ENCODE assay signal across 18 cellular contexts in the genomic region with DNA sequence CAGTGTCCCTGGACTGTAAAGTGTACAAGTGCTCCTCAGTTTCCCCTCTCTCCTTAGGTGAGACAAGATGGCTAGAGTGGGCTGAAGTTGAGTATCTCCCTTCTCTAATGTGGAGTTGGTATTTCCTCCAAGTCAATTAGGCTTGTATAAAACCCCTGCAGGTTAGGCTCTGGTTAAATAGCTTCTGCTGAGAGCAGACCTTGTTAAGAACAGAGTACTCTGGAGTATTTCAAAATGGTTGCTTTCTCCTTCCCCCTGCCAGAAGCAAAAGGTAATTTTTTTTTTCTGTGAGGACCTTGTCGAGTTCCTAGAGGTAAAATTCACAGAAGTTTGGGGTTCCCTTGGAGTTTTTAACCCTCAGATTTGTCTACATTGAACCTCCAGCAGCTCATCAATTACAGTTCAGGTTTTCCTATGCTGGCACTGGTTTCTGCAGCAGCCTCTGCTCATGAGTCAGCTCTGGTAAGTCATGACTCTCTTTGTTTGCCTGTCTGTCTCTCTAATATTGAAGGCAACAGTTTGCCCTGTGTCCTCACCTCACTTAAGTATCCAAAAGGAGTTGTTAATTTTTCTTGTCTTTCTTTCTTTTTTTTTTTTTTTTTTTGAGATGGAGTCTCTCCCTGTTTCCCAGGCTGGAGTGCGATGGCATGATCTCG. TPM values are rescaled to one million over a fixed set of nuclear protein-coding genes. Genes with fewer than 3 reads are reported as not detected.
DNase-seq lines count a peak whose midpoint lies in the region; ATAC-seq, FAIRE-seq and TF ChIP-seq lines count a peak whose summit lies in the region.
"Had no signal": no experiment of that assay in that cellular context is flagged by ENCODE, and none has a peak within 500 bp of the region (broad histone marks: within the 10 kb centered on the region; RNA-seq: fewer than 3 reads in every experiment).

No MANE protein-coding gene starts in this region.

- H3K27ac ChIP-seq in right atrium auricular region = no peak overlapping the region
- H3K27ac ChIP-seq: KMS-11 had no signal

- no peaks in the 10 kb centered on the region for H3K4me1 ChIP-seq in right atrium auricular region
- H3K4me1 ChIP-seq: HAP-1 had no signal

- H3K4me3 ChIP-seq in fibroblast of mammary gland (ENCODE audit: control insufficient read depth, low read depth, low read length) = no peak overlapping the region
- H3K4me3 ChIP-seq in right atrium auricular region = no peak overlapping the region
- H3K4me3 ChIP-seq: HAP-1, mucosa of descending colon had no signal

- H3K9me3 ChIP-seq in right atrium auricular region = peaks cover 0 to 9% of the 10 kb centered on the region in 2 donors
- H3K9me3 ChIP-seq: HAP-1 had no signal

- no peaks in the 10 kb centered on the region for H3K36me3 ChIP-seq in right atrium auricular region
- H3K36me3 ChIP-seq: HAP-1 had no signal

- H3K27me3 ChIP-seq in right atrium auricular region = no peaks in the 10 kb centered on the region

- FAIRE-seq in H54 (lab: Jason Lieb, UNC) = peak; percentile 86

- ATAC-seq in SK-N-SH treated with all-trans-retinoic acid at 6 μM for 48 hours = peak; percentile 91
- no peak for ATAC-seq in GM19328 (IDR thresholded peaks at IDR 0.05; ENCODE audit: unreplicated experiment)
- ATAC-seq: mucosa of descending colon had no signal

- TF ChIP-seq CTCF in fibroblast of mammary gland (conservative IDR thresholded peaks at IDR 0.05; ENCODE audit: control insufficient read depth, insufficient read depth, low read depth, low read length) = no peak
- no peak for TF ChIP-seq CTCF in right atrium auricular region (IDR thresholded peaks at IDR 0.05)

- TF ChIP-seq POLR2A in H54 (IDR thresholded peaks at IDR 0.05; ENCODE audit: low read depth, low read length) = no peak

- DNase-seq in H54 (ENCODE audit: insufficient read length, low spot score) (peak; percentile 7), fibroblast of mammary gland (ENCODE audit: low read depth) (peak; percentile 62), renal cortical epithelial cell (ENCODE audit: low read depth) (peak; percentile 58), ecto neural progenitor cell (ENCODE audit: low spot score) (no peak), right atrium auricular region (ENCODE audit: low spot score) (no peak)
- no peak for DNase-seq in stimulated activated CD4-positive, alpha-beta T cell treated with anti-CD3 and anti-CD28 coated beads, Interleukin-4, amount 100 ng/mL, for 4 hours
- DNase-seq: activated gamma-delta T cell treated with Interleukin-2 at 50 U/mL for 16 hours; CD4-positive, CD25-positive, alpha-beta regulatory T cell; DMS79; head of caudate nucleus; islet precursor cell; mucosa of descending colon; NCI-H1694; NCI-H510A treated with DMSO at 0.1 percent for 48 hours had no signal

TF ChIP-seq in SK-N-SH treated with all-trans-retinoic acid at 6 μM for 48 hours, 23 proteins besides CTCF, POLR2A, EP300 and RAD21:
- TF ChIP-seq BACH2 (CRISPR knock-in tag; IDR thresholded peaks at IDR 0.05; ENCODE audit: borderline replicate concordance) (no peak), ARNTL (CRISPR knock-in tag; IDR thresholded peaks at IDR 0.05; ENCODE audit: borderline replicate concordance, low read depth) (no peak), ZNF70 (CRISPR knock-in tag; IDR thresholded peaks at IDR 0.05) (no peak), TCF4 (CRISPR knock-in tag; IDR thresholded peaks at IDR 0.05; ENCODE audit: borderline replicate concordance) (no peak), RARB (CRISPR knock-in tag; IDR thresholded peaks at IDR 0.05) (no peak), PPARA (CRISPR knock-in tag; IDR thresholded peaks at IDR 0.05; ENCODE audit: borderline replicate concordance) (no peak), ZNF565 (CRISPR knock-in tag; conservative IDR thresholded peaks at IDR 0.05; ENCODE audit: low read depth) (no peak), ZC3H10 (CRISPR knock-in tag; IDR thresholded peaks at IDR 0.05) (no peak), ESRRG (CRISPR knock-in tag; IDR thresholded peaks at IDR 0.05) (no peak), TOX (CRISPR knock-in tag; IDR thresholded peaks at IDR 0.05; ENCODE audit: borderline replicate concordance) (no peak), CSDC2 (CRISPR knock-in tag; IDR thresholded peaks at IDR 0.05) (no peak), OSR1 (CRISPR knock-in tag; IDR thresholded peaks at IDR 0.05) (no peak), SNAI2 (CRISPR knock-in tag; IDR thresholded peaks at IDR 0.05) (no peak)
- TF ChIP-seq, protein P1, sequence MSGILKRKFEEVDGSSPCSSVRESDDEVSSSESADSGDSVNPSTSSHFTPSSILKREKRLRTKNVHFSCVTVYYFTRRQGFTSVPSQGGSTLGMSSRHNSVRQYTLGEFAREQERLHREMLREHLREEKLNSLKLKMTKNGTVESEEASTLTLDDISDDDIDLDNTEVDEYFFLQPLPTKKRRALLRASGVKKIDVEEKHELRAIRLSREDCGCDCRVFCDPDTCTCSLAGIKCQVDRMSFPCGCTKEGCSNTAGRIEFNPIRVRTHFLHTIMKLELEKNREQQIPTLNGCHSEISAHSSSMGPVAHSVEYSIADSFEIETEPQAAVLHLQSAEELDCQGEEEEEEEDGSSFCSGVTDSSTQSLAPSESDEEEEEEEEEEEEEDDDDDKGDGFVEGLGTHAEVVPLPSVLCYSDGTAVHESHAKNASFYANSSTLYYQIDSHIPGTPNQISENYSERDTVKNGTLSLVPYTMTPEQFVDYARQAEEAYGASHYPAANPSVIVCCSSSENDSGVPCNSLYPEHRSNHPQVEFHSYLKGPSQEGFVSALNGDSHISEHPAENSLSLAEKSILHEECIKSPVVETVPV (CRISPR knock-in tag; IDR thresholded peaks at IDR 0.05) = no peak
- TF ChIP-seq, protein P2, sequence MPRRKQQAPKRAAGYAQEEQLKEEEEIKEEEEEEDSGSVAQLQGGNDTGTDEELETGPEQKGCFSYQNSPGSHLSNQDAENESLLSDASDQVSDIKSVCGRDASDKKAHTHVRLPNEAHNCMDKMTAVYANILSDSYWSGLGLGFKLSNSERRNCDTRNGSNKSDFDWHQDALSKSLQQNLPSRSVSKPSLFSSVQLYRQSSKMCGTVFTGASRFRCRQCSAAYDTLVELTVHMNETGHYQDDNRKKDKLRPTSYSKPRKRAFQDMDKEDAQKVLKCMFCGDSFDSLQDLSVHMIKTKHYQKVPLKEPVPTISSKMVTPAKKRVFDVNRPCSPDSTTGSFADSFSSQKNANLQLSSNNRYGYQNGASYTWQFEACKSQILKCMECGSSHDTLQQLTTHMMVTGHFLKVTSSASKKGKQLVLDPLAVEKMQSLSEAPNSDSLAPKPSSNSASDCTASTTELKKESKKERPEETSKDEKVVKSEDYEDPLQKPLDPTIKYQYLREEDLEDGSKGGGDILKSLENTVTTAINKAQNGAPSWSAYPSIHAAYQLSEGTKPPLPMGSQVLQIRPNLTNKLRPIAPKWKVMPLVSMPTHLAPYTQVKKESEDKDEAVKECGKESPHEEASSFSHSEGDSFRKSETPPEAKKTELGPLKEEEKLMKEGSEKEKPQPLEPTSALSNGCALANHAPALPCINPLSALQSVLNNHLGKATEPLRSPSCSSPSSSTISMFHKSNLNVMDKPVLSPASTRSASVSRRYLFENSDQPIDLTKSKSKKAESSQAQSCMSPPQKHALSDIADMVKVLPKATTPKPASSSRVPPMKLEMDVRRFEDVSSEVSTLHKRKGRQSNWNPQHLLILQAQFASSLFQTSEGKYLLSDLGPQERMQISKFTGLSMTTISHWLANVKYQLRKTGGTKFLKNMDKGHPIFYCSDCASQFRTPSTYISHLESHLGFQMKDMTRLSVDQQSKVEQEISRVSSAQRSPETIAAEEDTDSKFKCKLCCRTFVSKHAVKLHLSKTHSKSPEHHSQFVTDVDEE (CRISPR knock-in tag; IDR thresholded peaks at IDR 0.05) = no peak
- TF ChIP-seq, protein P3, sequence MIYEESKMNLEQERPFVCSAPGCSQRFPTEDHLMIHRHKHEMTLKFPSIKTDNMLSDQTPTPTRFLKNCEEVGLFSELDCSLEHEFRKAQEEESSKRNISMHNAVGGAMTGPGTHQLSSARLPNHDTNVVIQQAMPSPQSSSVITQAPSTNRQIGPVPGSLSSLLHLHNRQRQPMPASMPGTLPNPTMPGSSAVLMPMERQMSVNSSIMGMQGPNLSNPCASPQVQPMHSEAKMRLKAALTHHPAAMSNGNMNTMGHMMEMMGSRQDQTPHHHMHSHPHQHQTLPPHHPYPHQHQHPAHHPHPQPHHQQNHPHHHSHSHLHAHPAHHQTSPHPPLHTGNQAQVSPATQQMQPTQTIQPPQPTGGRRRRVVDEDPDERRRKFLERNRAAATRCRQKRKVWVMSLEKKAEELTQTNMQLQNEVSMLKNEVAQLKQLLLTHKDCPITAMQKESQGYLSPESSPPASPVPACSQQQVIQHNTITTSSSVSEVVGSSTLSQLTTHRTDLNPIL (CRISPR knock-in tag; IDR thresholded peaks at IDR 0.05; ENCODE audit: low read depth) = no peak
- TF ChIP-seq, protein P4, sequence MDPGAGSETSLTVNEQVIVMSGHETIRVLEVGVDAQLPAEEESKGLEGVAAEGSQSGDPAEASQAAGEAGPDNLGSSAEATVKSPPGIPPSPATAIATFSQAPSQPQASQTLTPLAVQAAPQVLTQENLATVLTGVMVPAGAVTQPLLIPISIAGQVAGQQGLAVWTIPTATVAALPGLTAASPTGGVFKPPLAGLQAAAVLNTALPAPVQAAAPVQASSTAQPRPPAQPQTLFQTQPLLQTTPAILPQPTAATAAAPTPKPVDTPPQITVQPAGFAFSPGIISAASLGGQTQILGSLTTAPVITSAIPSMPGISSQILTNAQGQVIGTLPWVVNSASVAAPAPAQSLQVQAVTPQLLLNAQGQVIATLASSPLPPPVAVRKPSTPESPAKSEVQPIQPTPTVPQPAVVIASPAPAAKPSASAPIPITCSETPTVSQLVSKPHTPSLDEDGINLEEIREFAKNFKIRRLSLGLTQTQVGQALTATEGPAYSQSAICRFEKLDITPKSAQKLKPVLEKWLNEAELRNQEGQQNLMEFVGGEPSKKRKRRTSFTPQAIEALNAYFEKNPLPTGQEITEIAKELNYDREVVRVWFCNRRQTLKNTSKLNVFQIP (CRISPR knock-in tag; IDR thresholded peaks at IDR 0.05; ENCODE audit: borderline replicate concordance, low read depth) = no peak

RNA-seq across cellular contexts. Expression of a gene that starts 27.8 kb away (rescaled TPM):
- total RNA-seq in renal cortical epithelial cell (34.4 and 45.3 TPM in 2 replicates), right atrium auricular region (10 to 100 TPM in 1 of 2 donors, 1 to 10 TPM in 1; 6.4 to 14.1 TPM)

RNA-seq across cellular contexts. Expression of a gene that starts 58.6 kb away (rescaled TPM):
- total RNA-seq in renal cortical epithelial cell (44.3 and 87.5 TPM in 2 replicates), right atrium auricular region (10 to 100 TPM; 12.3 to 23.8 TPM)

Comparison
In these comparisons a context has a peak if more than half of its experiments do, and no peak if none do; other contexts are left out.
1. DNase-seq: peak in H54 (single experiment), fibroblast of mammary gland (single experiment) and renal cortical epithelial cell (single experiment); none in ecto neural progenitor cell (single experiment), stimulated activated CD4-positive, alpha-beta T cell treated with anti-CD3 and anti-CD28 coated beads, Interleukin-4, amount 100 ng/mL, for 4 hours (0 of 2) and right atrium auricular region (single experiment).